11 cellular contexts compared by ENCODE assay signal in the genomic region with DNA sequence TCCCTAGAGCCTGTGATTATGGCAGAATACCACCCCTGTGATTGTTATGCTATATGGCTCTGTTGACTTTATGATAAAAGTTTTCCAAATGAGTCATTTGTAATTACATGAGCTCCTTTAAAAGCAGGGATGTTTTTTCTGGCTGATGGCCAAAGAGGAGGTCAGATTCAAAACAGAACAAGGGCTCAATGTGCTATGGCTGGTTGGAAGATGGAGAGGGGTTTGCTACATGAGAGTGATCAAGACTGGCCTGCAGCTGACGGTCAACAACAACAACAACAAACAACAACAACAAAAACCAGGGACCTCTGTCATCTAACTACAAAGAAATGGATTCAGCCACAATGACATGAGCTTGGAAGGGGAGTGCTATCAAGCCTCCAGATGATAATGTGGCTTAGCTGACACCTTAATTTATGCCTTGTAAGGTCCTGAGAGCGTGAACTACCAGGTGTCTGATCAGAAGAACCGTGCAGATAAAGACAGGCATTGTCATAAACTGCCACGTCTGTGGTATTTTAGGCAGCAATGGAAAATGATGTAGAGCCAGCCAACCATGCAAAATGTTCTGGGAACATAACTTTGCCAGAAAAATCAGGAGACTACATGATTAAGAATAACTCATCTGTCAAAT. TPM values are rescaled to one million over a fixed set of nuclear protein-coding genes. Genes with fewer than 3 reads are reported as not detected.
DNase-seq lines count a peak whose midpoint lies in the region; ATAC-seq, FAIRE-seq and TF ChIP-seq lines count a peak whose summit lies in the region.
"Had no signal": no experiment of that assay in that cellular context is flagged by ENCODE, and none has a peak within 500 bp of the region (broad histone marks: within the 10 kb centered on the region; RNA-seq: fewer than 3 reads in every experiment).

No MANE protein-coding gene starts in this region.

- peak; percentile 3 for TF ChIP-seq CTCF in foreskin keratinocyte (conservative IDR thresholded peaks at IDR 0.05)
- TF ChIP-seq CTCF in GM13976 (IDR thresholded peaks at IDR 0.05; ENCODE audit: borderline replicate concordance, control extremely low read depth, extremely low read depth, insufficient read depth, missing control alignments) = no peak

- ATAC-seq in Right ventricle myocardium superior (ENCODE audit: poor library complexity) = peak; percentile 42
- ATAC-seq in foreskin keratinocyte = peak; percentile 64
- ATAC-seq in HG02623 (IDR thresholded peaks at IDR 0.05; ENCODE audit: unreplicated experiment) = no peak

- no peak for DNase-seq in Right ventricle myocardium superior
- no peak for DNase-seq in cardiac septum (ENCODE audit: low spot score)
- peak; percentile 73 for DNase-seq in RCC 7860 (ENCODE audit: low spot score)
- peak; percentile 62 to 79 for DNase-seq in foreskin keratinocyte
- no peak for DNase-seq in CD1c-positive myeloid dendritic cell (ENCODE audit: extremely low spot score)
- DNase-seq in activated T-cell treated with anti-CD3 and anti-CD28 coated beads, Interleukin-2, amount 50 U/mL, for 48 hours = no peak
- DNase-seq in GM13976 (ENCODE audit: low spot score) = no peak
- DNase-seq: upper lobe of left lung had no signal

- in situ Hi-C loops in GM13976 (cut with MboI; ENCODE audit: low sequenced_read_pairs, unreplicated experiment) = no loop called here

- intact Hi-C loops in Right ventricle myocardium superior (cut with DNase I) (no loop called here), cardiac septum (cut with DNase I) (no loop called here)

- H3K27ac ChIP-seq in foreskin keratinocyte = no peak overlapping the region
- H3K27ac ChIP-seq: upper lobe of left lung had no signal

- FAIRE-seq in RCC 7860 (lab: Jason Lieb, UNC) = peak; percentile 78

- H3K27me3 ChIP-seq in foreskin keratinocyte = peaks cover 55% of the 10 kb centered on the region
- H3K27me3 ChIP-seq: upper lobe of left lung had no signal

- H3K4me1 ChIP-seq in foreskin keratinocyte = no peaks in the 10 kb centered on the region

RNA-seq across cellular contexts. Expression of a gene that starts 47.2 kb away (rescaled TPM):
- total RNA-seq in Right ventricle myocardium superior = not detected
- total RNA-seq in cardiac septum = not detected
- total RNA-seq in foreskin keratinocyte = not detected in 2 replicates
- polyA plus RNA-seq in foreskin keratinocyte = not detected in 2 replicates
- total RNA-seq: neural crest cell, upper lobe of left lung had no signal
- polyA plus RNA-seq: BJ had no signal

Comparison
In these comparisons a context has a peak if more than half of its experiments do, and no peak if none do; other contexts are left out.
1. DNase-seq: peak in RCC 7860 (single experiment) and foreskin keratinocyte (2 of 2); none in Right ventricle myocardium superior (single experiment), cardiac septum (single experiment), CD1c-positive myeloid dendritic cell (single experiment), activated T-cell treated with anti-CD3 and anti-CD28 coated beads, Interleukin-2, amount 50 U/mL, for 48 hours (0 of 2) and GM13976 (single experiment).